ENCODE assay signal across 9 cellular contexts in genomic region chr20:34365765-34366213, GRCh38. TPM values are rescaled to one million over a fixed set of nuclear protein-coding genes. Genes with fewer than 3 reads are reported as not detected.
DNase-seq lines count a peak whose midpoint lies in the region; ATAC-seq and TF ChIP-seq lines count a peak whose summit lies in the region.
"Had no signal": no experiment of that assay in that cellular context is flagged by ENCODE, and none has a peak within 500 bp of the region (broad histone marks: within the 10 kb centered on the region; RNA-seq: fewer than 3 reads in every experiment).

No MANE protein-coding gene starts in this region.

- H3K27me3 Mint-ChIP-seq in MCF 10A (ENCODE audit: insufficient read depth, unreplicated experiment): no peaks in the 10 kb centered on the region

- no TSS peak for BruUV-seq in MCF 10A (replicated peaks; lab: Mats Ljungman, UMichigan)

- CTCF ChIA-PET in MCF 10A (lab: Yijun Ruan, JAX): interaction anchor here (1.3 to 3.7 kb wide), 3 partner anchors 10 to 53 kb away, joined by 3 to 26 read pairs (median 18); no protein-coding TSS in a partner anchor

- no peak overlapping the region for H3K9ac ChIP-seq in KMS-11
- H3K9ac ChIP-seq in adipocyte (ENCODE audit: low read length): no peak overlapping the region

- H3K27me3 ChIP-seq in breast epithelium (no peaks in the 10 kb centered on the region), KMS-11 (ENCODE audit: insufficient read depth, low read depth) (no peaks in the 10 kb centered on the region), adipocyte (replicated peaks; ENCODE audit: control insufficient read depth, insufficient read depth, low read length) (no peaks in the 10 kb centered on the region)

- peaks cover 5 to 6% of the 10 kb centered on the region in 2 donors for H3K4me1 ChIP-seq in breast epithelium
- peaks cover 77% of the 10 kb centered on the region for H3K4me1 ChIP-seq in KMS-11 (ENCODE audit: low read depth, poor library complexity, severe bottlenecking)
- H3K4me1 ChIP-seq in adipocyte (ENCODE audit: control insufficient read depth, insufficient read depth, low read length): peaks cover 56% of the 10 kb centered on the region

- peaks cover 18% of the 10 kb centered on the region for H3K4me1 Mint-ChIP-seq in MCF 10A (ENCODE audit: insufficient read depth, unreplicated experiment)

- H3K36me3 Mint-ChIP-seq in MCF 10A (ENCODE audit: insufficient read depth, unreplicated experiment): peaks cover 57% of the 10 kb centered on the region

- no peaks in the 10 kb centered on the region for H3K9me3 Mint-ChIP-seq in MCF 10A (ENCODE audit: unreplicated experiment)

- TF ChIP-seq CTCF in MCF 10A (IDR thresholded peaks at IDR 0.05; ENCODE audit: unreplicated experiment) (no peak), breast epithelium (IDR thresholded peaks at IDR 0.05) (no peak), KMS-11 (conservative IDR thresholded peaks at IDR 0.05; ENCODE audit: low read depth, low read length) (no peak)

- peak overlapping the region; percentile 2 for H3K4me3 Mint-ChIP-seq in MCF 10A (ENCODE audit: unreplicated experiment)

- no peaks in the 10 kb centered on the region for H3K9me3 ChIP-seq in breast epithelium
- H3K9me3 ChIP-seq in adipocyte (ENCODE audit: control insufficient read depth, low read length): no peaks in the 10 kb centered on the region

- no peak overlapping the region for H3K27ac ChIP-seq in breast epithelium
- no peak overlapping the region for H3K27ac ChIP-seq in KMS-11
- peak overlapping the region; percentile 32 for H3K27ac ChIP-seq in substantia nigra (ENCODE audit: low read depth, low read length, poor library complexity, severe bottlenecking)
- H3K27ac ChIP-seq: C4-2B had no signal

- TF ChIP-seq POLR2A in breast epithelium (IDR thresholded peaks at IDR 0.05): no peak

- peaks cover 71% of the 10 kb centered on the region for H3K79me2 ChIP-seq in KMS-11 (ENCODE audit: insufficient read depth, low read depth)

- H2AFZ ChIP-seq in KMS-11 (ENCODE audit: low read depth): no peak overlapping the region

- H3K27ac Mint-ChIP-seq in MCF 10A (ENCODE audit: low read depth, unreplicated experiment): peak overlapping the region; percentile 15

- ATAC-seq in HG03196 (IDR thresholded peaks at IDR 0.05; ENCODE audit: unreplicated experiment): no peak

- intact Hi-C loops in MCF 10A (cut with micrococcal nuclease) (no loop called here), breast epithelium (cut with DNase I; ENCODE audit: low total_unique reads) (no loop called here)

- H3K4me3 ChIP-seq in breast epithelium (no peak overlapping the region), KMS-11 (IDR thresholded peaks at IDR 0.05; ENCODE audit: insufficient read depth, low read depth, low read length) (no peak overlapping the region), adipocyte (ENCODE audit: low read length) (peak overlapping the region; percentile 4)

- H3K36me3 ChIP-seq in breast epithelium (peaks cover 5% of the 10 kb centered on the region), KMS-11 (ENCODE audit: insufficient read depth) (peaks cover 10% of the 10 kb centered on the region; the same call in 1 of the 2 replicates), adipocyte (ENCODE audit: control insufficient read depth, insufficient read depth, low read length, severe bottlenecking) (peaks cover 19% of the 10 kb centered on the region)

- POLR2A ChIA-PET in MCF 10A (lab: Yijun Ruan, JAX): interaction anchor here (0.7 to 2.4 kb wide), 4 partner anchors 13 to 144 kb away, joined by 3 to 11 read pairs (median 4); no protein-coding TSS in a partner anchor

- H3K4me2 ChIP-seq in KMS-11: peak overlapping the region; percentile 22; the same call in 1 of the 2 replicates

- peaks cover 5% of the 10 kb centered on the region; the same call in 1 of the 2 replicates for H4K20me1 ChIP-seq in KMS-11 (ENCODE audit: insufficient read depth)

- DNase-seq in MCF 10A (ENCODE audit: unreplicated experiment) (no peak), breast epithelium (ENCODE audit: low spot score in 2 of 2) (no peak), adipocyte (ENCODE audit: low read depth) (no peak), substantia nigra (lab: John Stamatoyannopoulos, UW) (peak in 1 of 49 donors; percentile 6), inferior parietal cortex (ENCODE audit: extremely low spot score) (no peak)
- no peak for DNase-seq in stimulated activated naive CD4-positive, alpha-beta T cell treated with Interleukin-2 at 50 U/mL for 16 hours (lab: John Stamatoyannopoulos, UW)

RNA-seq across cellular contexts. Expression of gene ITCH, which starts 2.7 kb away (rescaled TPM):
- 57.3 and 68.3 TPM in 2 replicates for total RNA-seq in MCF 10A (2022)
- 10 to 100 TPM; 56.6 to 72.3 (median 60.6) TPM for total RNA-seq in breast epithelium
